In the genomic region with DNA sequence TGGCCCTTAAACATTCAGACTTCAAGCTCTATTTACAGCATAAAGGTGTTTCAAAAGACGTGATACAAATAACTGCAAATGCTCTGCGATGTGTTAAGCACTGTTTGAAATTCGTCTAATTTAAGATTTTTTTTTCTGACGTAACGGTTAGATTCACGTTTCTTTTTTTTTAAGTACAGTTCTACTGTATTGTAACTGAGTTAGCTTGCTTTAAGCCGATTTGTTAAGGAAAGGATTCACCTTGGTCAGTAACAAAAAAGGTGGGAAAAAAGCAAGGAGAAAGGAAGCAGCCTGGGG, we compare ENCODE assay signal across 8 cellular contexts. TPM values are rescaled to one million over a fixed set of nuclear protein-coding genes. Genes with fewer than 3 reads are reported as not detected.
DNase-seq lines count a peak whose midpoint lies in the region; ATAC-seq lines count a peak whose summit lies in the region.

No MANE protein-coding gene starts in this region.

- no peak overlapping the region for H3K27ac Mint-ChIP-seq in activated CD8-positive, alpha-beta T cell treated with anti-CD3 and anti-CD28 coated beads, Interleukin-2, amount 10 ng/mL, durations not matched to agents 7 days and 5 days
- H3K27ac Mint-ChIP-seq in stimulated activated naive CD8-positive, alpha-beta T cell treated with anti-CD3 and anti-CD28 coated beads, Interleukin-15, amount 100 ng/mL, for 72 hours, result no peak overlapping the region

- H3K4me1 ChIP-seq in iPS-15b (ENCODE audit: control insufficient read depth, insufficient read depth, low read length), result no peaks in the 10 kb centered on the region

- POLR2A ChIA-PET in activated CD8-positive, alpha-beta T cell treated with anti-CD3 and anti-CD28 coated beads, Interleukin-2, amount 10 ng/mL, durations not matched to agents 7 days and 5 days (lab: Charles Lee), result interaction anchor here (0.6 kb wide), 1 partner anchor 143 kb away, joined by 3 read pairs; no protein-coding TSS in a partner anchor

- H3K4me1 Mint-ChIP-seq in activated CD8-positive, alpha-beta T cell treated with anti-CD3 and anti-CD28 coated beads, Interleukin-2, amount 10 ng/mL, durations not matched to agents 7 days and 5 days (ENCODE audit: low read depth), result peaks cover 17% of the 10 kb centered on the region
- peaks cover 34% of the 10 kb centered on the region for H3K4me1 Mint-ChIP-seq in stimulated activated naive CD8-positive, alpha-beta T cell treated with anti-CD3 and anti-CD28 coated beads, Interleukin-15, amount 100 ng/mL, for 72 hours

- peak; percentile 68 for DNase-seq in NCI-H2171 treated with DMSO at 0.1 percent for 48 hours (lab: John Stamatoyannopoulos, UW)
- no peak for DNase-seq in NCI-H2171 (lab: John Stamatoyannopoulos, UW)
- DNase-seq in activated CD8-positive, alpha-beta T cell treated with anti-CD3 and anti-CD28 coated beads, Interleukin-2, amount 10 ng/mL, durations not matched to agents 7 days and 5 days, result no peak
- no peak for DNase-seq in stimulated activated naive CD8-positive, alpha-beta T cell treated with anti-CD3 and anti-CD28 coated beads, Interleukin-15, amount 100 ng/mL, for 72 hours
- DNase-seq in LoVo (ENCODE audit: low spot score), result no peak

- peak overlapping the region; percentile 55 for H3K4me3 ChIP-seq in iPS-15b (ENCODE audit: low read depth, low read length)

- H3K36me3 ChIP-seq in iPS-15b (ENCODE audit: control insufficient read depth, insufficient read depth, low read length), result no peaks in the 10 kb centered on the region

- H3K4me3 Mint-ChIP-seq in activated CD8-positive, alpha-beta T cell treated with anti-CD3 and anti-CD28 coated beads, Interleukin-2, amount 10 ng/mL, durations not matched to agents 7 days and 5 days, result peak overlapping the region; percentile 50
- H3K4me3 Mint-ChIP-seq in stimulated activated naive CD8-positive, alpha-beta T cell treated with anti-CD3 and anti-CD28 coated beads, Interleukin-15, amount 100 ng/mL, for 72 hours, result peak overlapping the region; percentile 86 to 89

- peak overlapping the region; percentile 83 for H3K9ac ChIP-seq in iPS-15b (ENCODE audit: low read depth, low read length)

- H3K27me3 ChIP-seq in iPS-15b (ENCODE audit: control insufficient read depth, insufficient read depth, low read length), result peaks cover 57% of the 10 kb centered on the region

- CTCF ChIA-PET in activated CD8-positive, alpha-beta T cell treated with anti-CD3 and anti-CD28 coated beads, Interleukin-2, amount 10 ng/mL, durations not matched to agents 7 days and 5 days (lab: Charles Lee), result interaction anchor here (0.6 to 2.6 kb wide), 8 partner anchors 11 to 252 kb away, joined by 3 to 7 read pairs (median 4); no protein-coding TSS in a partner anchor

- no peak for ATAC-seq in activated CD8-positive, alpha-beta T cell treated with anti-CD3 and anti-CD28 coated beads, Interleukin-2, amount 10 ng/mL, durations not matched to agents 7 days and 5 days
- no peak for ATAC-seq in stimulated activated naive CD8-positive, alpha-beta T cell treated with anti-CD3 and anti-CD28 coated beads, Interleukin-15, amount 100 ng/mL, for 72 hours
- ATAC-seq in GM18498 (IDR thresholded peaks at IDR 0.05; ENCODE audit: unreplicated experiment) (no peak), HG03045 (IDR thresholded peaks at IDR 0.05; ENCODE audit: unreplicated experiment) (no peak)

- peaks cover 59% of the 10 kb centered on the region for H3K27me3 Mint-ChIP-seq in activated CD8-positive, alpha-beta T cell treated with anti-CD3 and anti-CD28 coated beads, Interleukin-2, amount 10 ng/mL, durations not matched to agents 7 days and 5 days (ENCODE audit: low read depth)
- peaks cover 57% of the 10 kb centered on the region for H3K27me3 Mint-ChIP-seq in stimulated activated naive CD8-positive, alpha-beta T cell treated with anti-CD3 and anti-CD28 coated beads, Interleukin-15, amount 100 ng/mL, for 72 hours

- no peaks in the 10 kb centered on the region for H3K9me3 Mint-ChIP-seq in activated CD8-positive, alpha-beta T cell treated with anti-CD3 and anti-CD28 coated beads, Interleukin-2, amount 10 ng/mL, durations not matched to agents 7 days and 5 days (ENCODE audit: insufficient read depth)
- H3K9me3 Mint-ChIP-seq in stimulated activated naive CD8-positive, alpha-beta T cell treated with anti-CD3 and anti-CD28 coated beads, Interleukin-15, amount 100 ng/mL, for 72 hours, result no peaks in the 10 kb centered on the region

- no peaks in the 10 kb centered on the region for H3K36me3 Mint-ChIP-seq in activated CD8-positive, alpha-beta T cell treated with anti-CD3 and anti-CD28 coated beads, Interleukin-2, amount 10 ng/mL, durations not matched to agents 7 days and 5 days (ENCODE audit: low read depth)

- no peaks in the 10 kb centered on the region for H3K9me3 ChIP-seq in iPS-15b (ENCODE audit: control insufficient read depth, insufficient read depth, low read length)

RNA-seq across cellular contexts. Expression of gene MAPT, which starts 0.7 kb away (rescaled TPM):
- under 1 TPM in 1 of 2 experiments, not detected in 1; 0.11 TPM for total RNA-seq in activated CD8-positive, alpha-beta T cell treated with anti-CD3 and anti-CD28 coated beads, Interleukin-2, amount 10 ng/mL, durations not matched to agents 7 days and 5 days

RNA-seq across cellular contexts. Expression of gene SPPL2C, which starts 49.0 kb away (rescaled TPM):
- not detected for total RNA-seq in activated CD8-positive, alpha-beta T cell treated with anti-CD3 and anti-CD28 coated beads, Interleukin-2, amount 10 ng/mL, durations not matched to agents 7 days and 5 days
